20 cellular contexts compared by ENCODE assay signal in the genomic region with DNA sequence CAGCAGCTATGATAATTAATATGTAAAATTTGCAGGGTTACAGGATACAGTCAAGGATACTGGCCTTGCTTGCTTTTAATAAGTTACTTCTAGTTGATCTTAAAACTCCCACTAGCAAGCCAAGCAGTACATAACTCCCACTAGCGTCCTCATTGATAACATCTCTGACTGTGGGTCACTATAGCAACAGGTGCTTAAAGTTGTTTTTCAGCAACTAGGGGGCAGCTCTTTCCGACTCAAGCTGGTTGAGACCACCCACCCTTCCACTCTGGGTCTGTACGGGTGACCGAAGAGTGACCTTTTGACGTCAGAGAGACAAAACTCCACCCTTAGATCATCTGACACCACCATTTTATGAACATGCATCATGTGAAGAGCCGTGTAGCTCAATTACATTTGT.
DNase-seq lines count a peak whose midpoint lies in the region; ATAC-seq, FAIRE-seq and TF ChIP-seq lines count a peak whose summit lies in the region.
"Had no signal": no experiment of that assay in that cellular context is flagged by ENCODE, and none has a peak within 500 bp of the region (broad histone marks: within the 10 kb centered on the region; RNA-seq: fewer than 3 reads in every experiment).

No MANE protein-coding gene starts in this region.

- no peak overlapping the region for H2AFZ ChIP-seq in HepG2 (ENCODE audit: low read length)

- ATAC-seq in HepG2 (no peak), right lobe of liver (no peak), GM21515 (IDR thresholded peaks at IDR 0.05; ENCODE audit: unreplicated experiment) (no peak)
- ATAC-seq: A549, HCT116 had no signal

- no peak overlapping the region for H3K4me2 ChIP-seq in HepG2 (ENCODE audit: low read depth, low read length)
- H3K4me2 ChIP-seq: A549, BLaER1 had no signal

- H3K4me1 ChIP-seq in HepG2 (ENCODE audit: insufficient read depth, low read length) (no peaks in the 10 kb centered on the region), right lobe of liver (no peaks in the 10 kb centered on the region)
- H3K4me1 ChIP-seq: A549, BLaER1 had no signal

- CTCF ChIA-PET in HepG2 (lab: Yijun Ruan, JAX; ENCODE audit: low intra/inter-chr PET ratio, low total read pairs): no interaction called here

- no peaks in the 10 kb centered on the region for H3K4me1 Mint-ChIP-seq in nephron
- H3K4me1 Mint-ChIP-seq: CD14-positive monocyte; CD4-positive, alpha-beta memory T cell; IgD-negative memory B cell had no signal

- no peak overlapping the region for H3K4me3 ChIP-seq in HepG2 (replicated peaks in 1 of 3; ENCODE audit: insufficient read depth in 1 of 3, low read depth in 2 of 3, low read length in 3 of 3)
- H3K4me3 ChIP-seq in right lobe of liver: no peak overlapping the region
- H3K4me3 ChIP-seq in epithelial cell of proximal tubule (ENCODE audit: low read depth, low read length): no peak overlapping the region
- H3K4me3 ChIP-seq: A549, BLaER1 had no signal

- H3K9me3 ChIP-seq in HepG2 (ENCODE audit: low read length) (no peaks in the 10 kb centered on the region), right lobe of liver (no peaks in the 10 kb centered on the region)

- no TSS peak for BruUV-seq in HepG2 (replicated peaks; lab: Mats Ljungman, UMichigan)

- H3K9ac ChIP-seq in HepG2 (ENCODE audit: insufficient read depth, low read depth, low read length): no peak overlapping the region
- H3K9ac ChIP-seq: BLaER1 had no signal

- no peak for TF ChIP-seq RAD21 in HepG2 (CRISPR knock-in tag; IDR thresholded peaks at IDR 0.05)

- TF ChIP-seq CTCF in HepG2 (CRISPR knock-in tag; IDR thresholded peaks at IDR 0.05) (no peak), right lobe of liver (IDR thresholded peaks at IDR 0.05) (no peak), epithelial cell of proximal tubule (conservative IDR thresholded peaks at IDR 0.05; ENCODE audit: low read depth, low read length) (no peak), nephron (IDR thresholded peaks at IDR 0.05; ENCODE audit: unreplicated experiment in 3 of 3) (no peak)

- intact Hi-C loops in HepG2 (cut with micrococcal nuclease; ENCODE audit: unreplicated experiment): no loop called here
- intact Hi-C loops in right lobe of liver (cut with DNase I): no loop called here

- WGBS in HepG2 (ENCODE audit: low lambda C conversion rate): 33% methylated on average over 6 of the region's 6 CpGs
- WGBS in right lobe of liver (ENCODE audit: insufficient coverage, low coverage, low lambda C conversion rate, missing lambda C conversion rate): 82% methylated on average over 6 of the region's 6 CpGs

- in situ Hi-C loops in HepG2 (cut with HindIII; ENCODE audit: extremely low pct_ligation_motif_present, low pct_unique_long_range_greater_than_20kb): no loop called here

- H3K27ac ChIP-seq in HepG2 (ENCODE audit: extremely low read length, insufficient read depth, low read length): no peak overlapping the region
- H3K27ac ChIP-seq in right lobe of liver: no peak overlapping the region
- H3K27ac ChIP-seq: 22Rv1, A549, BLaER1 had no signal

- H3K36me3 ChIP-seq in HepG2 (replicated peaks in 1 of 2; ENCODE audit: control insufficient read depth in 1 of 2, insufficient read depth in 2 of 2, low read length in 2 of 2) (no peaks in the 10 kb centered on the region), right lobe of liver (no peaks in the 10 kb centered on the region)
- H3K36me3 ChIP-seq: BLaER1 had no signal

- H3K36me3 Mint-ChIP-seq in nephron (ENCODE audit: low read depth): peaks cover 6% of the 10 kb centered on the region
- H3K36me3 Mint-ChIP-seq: CD14-positive monocyte; CD4-positive, alpha-beta memory T cell; IgD-negative memory B cell had no signal

- TF ChIP-seq POLR2A in HepG2 (IDR thresholded peaks at IDR 0.05; ENCODE audit: insufficient read depth in 1 of 2, low read depth in 2 of 2, low read length in 2 of 2) (no peak), right lobe of liver (IDR thresholded peaks at IDR 0.05) (no peak), GM12892 (IDR thresholded peaks at IDR 0.05; ENCODE audit: low read depth, low read length) (no peak)

- peaks cover 16% of the 10 kb centered on the region for H3K9me3 Mint-ChIP-seq in nephron

- FAIRE-seq in HepG2 (lab: Jason Lieb, UNC) (no peak), GM12892 (lab: Jason Lieb, UNC) (no peak)
- FAIRE-seq: A549 had no signal

- no peak overlapping the region for H3K4me3 Mint-ChIP-seq in nephron
- H3K4me3 Mint-ChIP-seq: CD14-positive monocyte; CD4-positive, alpha-beta memory T cell; IgD-negative memory B cell had no signal

- no peaks in the 10 kb centered on the region for H3K27me3 Mint-ChIP-seq in nephron (ENCODE audit: low read depth)

- H3K27me3 ChIP-seq in HepG2 (ENCODE audit: control insufficient read depth in 1 of 2, insufficient read depth in 2 of 2, low read length in 2 of 2) (no peaks in the 10 kb centered on the region), right lobe of liver (no peaks in the 10 kb centered on the region)
- H3K27me3 ChIP-seq: BLaER1 had no signal

- no peaks in the 10 kb centered on the region for H4K20me1 ChIP-seq in HepG2 (ENCODE audit: insufficient read depth, low read length)
- H4K20me1 ChIP-seq: BLaER1 had no signal

- peak overlapping the region in 2 of 3 experiments; percentile 5 to 88 for H3K27ac Mint-ChIP-seq in nephron
- H3K27ac Mint-ChIP-seq: CD14-positive monocyte; CD4-positive, alpha-beta memory T cell; IgD-negative memory B cell had no signal

- POLR2A ChIA-PET in HepG2 (lab: Yijun Ruan, JAX): no interaction called here

- no peaks in the 10 kb centered on the region for H3K79me2 ChIP-seq in HepG2 (ENCODE audit: insufficient read depth, low read length)

- DNase-seq in HepG2 (ENCODE audit: low spot score) (no peak), right lobe of liver (no peak), epithelial cell of proximal tubule (ENCODE audit: low read depth) (peak; percentile 38), NCI-H128 (lab: John Stamatoyannopoulos, UW; ENCODE audit: unreplicated experiment) (no peak), GM12892 (ENCODE audit: insufficient read length) (no peak), GM19238 (ENCODE audit: insufficient read length, low spot score) (no peak)
- DNase-seq: Calu3; CD4-positive, alpha-beta memory T cell; DMS79 treated with DMSO at 0.1 percent for 48 hours; GF-D8; GOT3; H7 had no signal

- no peak for TF ChIP-seq EP300 in HepG2 (IDR thresholded peaks at IDR 0.05; ENCODE audit: low read depth in 2 of 2, low read length in 2 of 2)
- no peak for TF ChIP-seq EP300 in HepG2 (CRISPR knock-in tag; IDR thresholded peaks at IDR 0.05; ENCODE audit: borderline replicate concordance)

TF ChIP-seq in HepG2, 621 proteins besides CTCF, POLR2A, EP300 and RAD21:
- TF ChIP-seq CREB1 (IDR thresholded peaks at IDR 0.05) (peak; percentile 30; the same call in 1 of the 2 replicates), CREB1 (CRISPR knock-in tag; IDR thresholded peaks at IDR 0.05) (no peak), MEIS2 (CRISPR knock-in tag; IDR thresholded peaks at IDR 0.05) (no peak)
